In genomic region chr12:14824012-14824634, GRCh38 we compare ENCODE assay signal across 27 cellular contexts. TPM values are rescaled to one million over a fixed set of nuclear protein-coding genes. Genes with fewer than 3 reads are reported as not detected.
DNase-seq lines count a peak whose midpoint lies in the region; ATAC-seq and TF ChIP-seq lines count a peak whose summit lies in the region.
"Had no signal": no experiment of that assay in that cellular context is flagged by ENCODE, and none has a peak within 500 bp of the region (broad histone marks: within the 10 kb centered on the region; RNA-seq: fewer than 3 reads in every experiment).

No MANE protein-coding gene starts in this region.

- H3K27ac Mint-ChIP-seq in stimulated activated effector memory CD8-positive, alpha-beta T cell treated with anti-CD3 and anti-CD28 coated beads, Interleukin-12 subunit alpha, Interleukin-12 subunit beta, amount 100 ng/mL, for 72 hours: no peak overlapping the region
- H3K27ac Mint-ChIP-seq: immature natural killer cell; mesothelial cell of epicardium; naive thymus-derived CD8-positive, alpha-beta T cell had no signal

- no peak overlapping the region for H3K9ac ChIP-seq in mammary epithelial cell (ENCODE audit: insufficient read depth, low read length)
- H3K9ac ChIP-seq: BLaER1 had no signal

- no peaks in the 10 kb centered on the region for H3K36me3 ChIP-seq in mammary epithelial cell (ENCODE audit: insufficient read depth, low read length)
- no peaks in the 10 kb centered on the region for H3K36me3 ChIP-seq in ovary
- H3K36me3 ChIP-seq in WERI-Rb-1: no peaks in the 10 kb centered on the region
- H3K36me3 ChIP-seq: BLaER1, left ventricle myocardium inferior, suprapubic skin had no signal

- dilution Hi-C loops in mammary epithelial cell (cut with HindIII; ENCODE audit: low sequenced_read_pairs): no loop called here

- H3K27me3 ChIP-seq in mammary epithelial cell (ENCODE audit: insufficient read depth, low read length) (no peaks in the 10 kb centered on the region), ovary (no peaks in the 10 kb centered on the region), WERI-Rb-1 (ENCODE audit: insufficient read depth, low read depth, severe bottlenecking) (no peaks in the 10 kb centered on the region)
- H3K27me3 ChIP-seq: BLaER1, hepatocyte, suprapubic skin had no signal

- no peak for TF ChIP-seq CTCF in mammary epithelial cell (conservative IDR thresholded peaks at IDR 0.05 in 1 of 2, IDR thresholded peaks at IDR 0.05 in 1 of 2; ENCODE audit: extremely low read depth in 1 of 2, insufficient read depth in 1 of 2, low read depth in 1 of 2, low read length in 2 of 2)
- TF ChIP-seq CTCF in ovary (IDR thresholded peaks at IDR 0.05): no peak
- TF ChIP-seq CTCF in WERI-Rb-1 (IDR thresholded peaks at IDR 0.05; ENCODE audit: low read depth, low read length): no peak

- no peak for TF ChIP-seq EP300 in ovary (IDR thresholded peaks at IDR 0.05)

- DNase-seq in activated T-cell treated with anti-CD3 and anti-CD28 coated beads, Interleukin-2, amount 50 U/mL, for 4 hours: no peak
- no peak for DNase-seq in activated T-cell treated with anti-CD3 and anti-CD28 coated beads, Interleukin-2, amount 50 U/mL, for 48 hours
- DNase-seq in HCEC 1CT: peak; percentile 58
- DNase-seq in mammary epithelial cell: peak; percentile 64
- DNase-seq in stimulated activated effector memory CD8-positive, alpha-beta T cell treated with anti-CD3 and anti-CD28 coated beads, Interleukin-12 subunit alpha, Interleukin-12 subunit beta, amount 100 ng/mL, for 72 hours (ENCODE audit: low spot score in 2 of 2): no peak
- no peak for DNase-seq in ovary
- DNase-seq in WERI-Rb-1: no peak
- DNase-seq in activated CD4-positive, alpha-beta T cell treated with anti-CD3 and anti-CD28 coated beads for 1 hour: no peak
- DNase-seq: ACHN; Caco-2; DMS79; erythroblast; immature natural killer cell; left ventricle myocardium inferior; naive thymus-derived CD8-positive, alpha-beta T cell; NCI-H2081 treated with DMSO at 0.1 percent for 48 hours; NCI-H82; occipital lobe had no signal

- peak; percentile 78 to 80 for ATAC-seq in activated T-cell treated with anti-CD3 and anti-CD28 coated beads, Interleukin-2, amount 50 U/mL, for 4 hours
- ATAC-seq in stimulated activated effector memory CD8-positive, alpha-beta T cell treated with anti-CD3 and anti-CD28 coated beads, Interleukin-12 subunit alpha, Interleukin-12 subunit beta, amount 100 ng/mL, for 72 hours: peak; percentile 97
- ATAC-seq: naive thymus-derived CD8-positive, alpha-beta T cell; Right ventricle myocardium inferior had no signal

- H2AFZ ChIP-seq in mammary epithelial cell (ENCODE audit: low read depth, low read length): no peak overlapping the region
- H2AFZ ChIP-seq: hepatocyte had no signal

- intact Hi-C loops in mammary epithelial cell (cut with micrococcal nuclease): no loop called here
- intact Hi-C loops in ovary (cut with DNase I): no loop called here

- TF ChIP-seq POLR2A in ovary (IDR thresholded peaks at IDR 0.05): no peak

- H3K4me3 ChIP-seq in mammary epithelial cell (replicated peaks in 1 of 3; ENCODE audit: insufficient read depth in 1 of 3, low read depth in 2 of 3, low read length in 3 of 3) (no peak overlapping the region), ovary (no peak overlapping the region), WERI-Rb-1 (ENCODE audit: low read depth, low read length) (no peak overlapping the region)
- H3K4me3 ChIP-seq: BLaER1, hepatocyte, left ventricle myocardium inferior, suprapubic skin had no signal

- H3K9me3 Mint-ChIP-seq in activated T-cell treated with anti-CD3 and anti-CD28 coated beads, Interleukin-2, amount 50 U/mL, for 4 hours: no peaks in the 10 kb centered on the region
- no peaks in the 10 kb centered on the region for H3K9me3 Mint-ChIP-seq in stimulated activated effector memory CD8-positive, alpha-beta T cell treated with anti-CD3 and anti-CD28 coated beads, Interleukin-12 subunit alpha, Interleukin-12 subunit beta, amount 100 ng/mL, for 72 hours
- H3K9me3 Mint-ChIP-seq: immature natural killer cell; mesothelial cell of epicardium; naive thymus-derived CD8-positive, alpha-beta T cell had no signal

- CTCF ChIA-PET in mammary epithelial cell (lab: Charles Lee; ENCODE audit: low non-redundant PET): no interaction called here

- in situ Hi-C loops in mammary epithelial cell (cut with MboI; ENCODE audit: low sequenced_read_pairs in 2 of 2): no loop called here

- WGBS in mammary epithelial cell (ENCODE audit: low coverage, missing lambda C conversion rate): 0% methylated on average over 1 of the region's 1 CpG
- WGBS in ovary, 3 donors: 82 to 88% (median 83%) methylated on average over 1 of the region's 1 CpG

- H3K4me3 Mint-ChIP-seq in activated T-cell treated with anti-CD3 and anti-CD28 coated beads, Interleukin-2, amount 50 U/mL, for 4 hours: no peak overlapping the region
- no peak overlapping the region for H3K4me3 Mint-ChIP-seq in stimulated activated effector memory CD8-positive, alpha-beta T cell treated with anti-CD3 and anti-CD28 coated beads, Interleukin-12 subunit alpha, Interleukin-12 subunit beta, amount 100 ng/mL, for 72 hours
- H3K4me3 Mint-ChIP-seq: immature natural killer cell; mesothelial cell of epicardium; naive thymus-derived CD8-positive, alpha-beta T cell had no signal

- H3K9me3 ChIP-seq in mammary epithelial cell (replicated peaks; ENCODE audit: insufficient read depth, low read length) (no peaks in the 10 kb centered on the region), ovary (no peaks in the 10 kb centered on the region), WERI-Rb-1 (ENCODE audit: severe bottlenecking) (no peaks in the 10 kb centered on the region)
- H3K9me3 ChIP-seq: BLaER1, Caco-2, left ventricle myocardium inferior, suprapubic skin had no signal

- no peak overlapping the region for H3K4me2 ChIP-seq in mammary epithelial cell (ENCODE audit: insufficient read depth, low read depth, low read length)
- H3K4me2 ChIP-seq: BLaER1, hepatocyte had no signal

- no TSS peak for BruUV-seq in mammary epithelial cell (replicated peaks; lab: Mats Ljungman, UMichigan)

- peaks cover 11% of the 10 kb centered on the region for H3K4me1 ChIP-seq in mammary epithelial cell (ENCODE audit: insufficient read depth, low read length)
- no peaks in the 10 kb centered on the region for H3K4me1 ChIP-seq in ovary (ENCODE audit: insufficient read depth)
- H3K4me1 ChIP-seq: BLaER1, Caco-2, suprapubic skin had no signal

- no peaks in the 10 kb centered on the region for H3K79me2 ChIP-seq in mammary epithelial cell (ENCODE audit: insufficient read depth, low read length)
- H3K79me2 ChIP-seq: hepatocyte had no signal

- H3K27ac ChIP-seq in mammary epithelial cell (ENCODE audit: insufficient read depth, low read depth, low read length) (peak overlapping the region; percentile 7), ovary (no peak overlapping the region), WERI-Rb-1 (no peak overlapping the region)
- H3K27ac ChIP-seq: BLaER1, hepatocyte, left ventricle myocardium inferior, suprapubic skin had no signal

- H3K4me1 Mint-ChIP-seq in activated T-cell treated with anti-CD3 and anti-CD28 coated beads, Interleukin-2, amount 50 U/mL, for 4 hours (ENCODE audit: low read depth): peaks cover 4% of the 10 kb centered on the region
- H3K4me1 Mint-ChIP-seq in stimulated activated effector memory CD8-positive, alpha-beta T cell treated with anti-CD3 and anti-CD28 coated beads, Interleukin-12 subunit alpha, Interleukin-12 subunit beta, amount 100 ng/mL, for 72 hours: no peaks in the 10 kb centered on the region
- H3K4me1 Mint-ChIP-seq: immature natural killer cell; mesothelial cell of epicardium; naive thymus-derived CD8-positive, alpha-beta T cell had no signal

- H3K27me3 Mint-ChIP-seq in activated T-cell treated with anti-CD3 and anti-CD28 coated beads, Interleukin-2, amount 50 U/mL, for 4 hours (ENCODE audit: low read depth): peaks cover 8% of the 10 kb centered on the region

- no peaks in the 10 kb centered on the region for H4K20me1 ChIP-seq in mammary epithelial cell (ENCODE audit: insufficient read depth, low read length)
- H4K20me1 ChIP-seq: BLaER1 had no signal

- H3K36me3 Mint-ChIP-seq in activated T-cell treated with anti-CD3 and anti-CD28 coated beads, Interleukin-2, amount 50 U/mL, for 4 hours (ENCODE audit: insufficient read depth): no peaks in the 10 kb centered on the region
- no peaks in the 10 kb centered on the region for H3K36me3 Mint-ChIP-seq in stimulated activated effector memory CD8-positive, alpha-beta T cell treated with anti-CD3 and anti-CD28 coated beads, Interleukin-12 subunit alpha, Interleukin-12 subunit beta, amount 100 ng/mL, for 72 hours
- H3K36me3 Mint-ChIP-seq: immature natural killer cell, mesothelial cell of epicardium had no signal

RNA-seq across cellular contexts. Expression of gene SMCO3, which starts 10.1 kb away (rescaled TPM):
- not detected for total RNA-seq in activated T-cell treated with anti-CD3 and anti-CD28 coated beads, Interleukin-2, amount 50 U/mL, for 4 hours
- total RNA-seq in mammary epithelial cell (under 1 TPM in 1 of 2 donors, not detected in 1; 0.17 TPM), ovary (under 1 TPM in 1 of 7 donors, not detected in 6; 0.15 TPM)
- polyA plus RNA-seq in mammary epithelial cell (not detected), ovary (under 1 TPM; 0.04 to 0.30 TPM)
- not detected for polyA minus RNA-seq in mammary epithelial cell
- total RNA-seq: Caco-2; cerebellum; H1; naive thymus-derived CD8-positive, alpha-beta T cell; occipital lobe; suprapubic skin had no signal
- polyA plus RNA-seq: H1 had no signal

RNA-seq across cellular contexts. Expression of gene ART4, which starts 19.2 kb away (rescaled TPM):
- not detected for total RNA-seq in activated T-cell treated with anti-CD3 and anti-CD28 coated beads, Interleukin-2, amount 50 U/mL, for 4 hours
- not detected for total RNA-seq in mammary epithelial cell
- polyA plus RNA-seq in mammary epithelial cell: not detected
- polyA minus RNA-seq in mammary epithelial cell: not detected
- total RNA-seq in ovary: 1 to 10 TPM in 2 of 7 donors, under 1 TPM in 5; 0.05 to 3.3 (median 0.41) TPM
- 1 to 10 TPM in 1 of 2 donors, under 1 TPM in 1; 0.69 to 5.6 TPM for polyA plus RNA-seq in ovary
- total RNA-seq: frontal cortex; H1; naive thymus-derived CD8-positive, alpha-beta T cell; occipital lobe; renal cortical epithelial cell had no signal
- polyA plus RNA-seq: H1; immature natural killer cell; naive thymus-derived CD8-positive, alpha-beta T cell had no signal

RNA-seq across cellular contexts. Expression of gene C12orf60, which starts 20.7 kb away (rescaled TPM):
- 1 to 10 TPM; 1.4 to 2.4 (median 1.6) TPM for total RNA-seq in activated T-cell treated with anti-CD3 and anti-CD28 coated beads, Interleukin-2, amount 50 U/mL, for 4 hours
- 1 to 10 TPM in 1 of 2 donors, under 1 TPM in 1; 0.83 to 1.3 TPM for total RNA-seq in mammary epithelial cell
- 1.1 TPM for polyA plus RNA-seq in mammary epithelial cell
- polyA minus RNA-seq in mammary epithelial cell: not detected
- total RNA-seq in ovary: 1 to 10 TPM in 3 of 7 donors, under 1 TPM in 4; 0.60 to 1.2 (median 0.82) TPM
- polyA plus RNA-seq in ovary: 1 to 10 TPM in 1 of 2 donors, under 1 TPM in 1; 0.50 to 1.9 TPM

RNA-seq across cellular contexts. Expression of gene WBP11, which starts 20.8 kb away (rescaled TPM):
- total RNA-seq in activated T-cell treated with anti-CD3 and anti-CD28 coated beads, Interleukin-2, amount 50 U/mL, for 4 hours: 100 to 1,000 TPM; 133 to 146 (median 140) TPM
- 10 to 100 TPM; 12.0 to 61.2 TPM for total RNA-seq in mammary epithelial cell
- polyA plus RNA-seq in mammary epithelial cell: 17.5 TPM
- 32.0 TPM for polyA minus RNA-seq in mammary epithelial cell
- total RNA-seq in ovary: 10 to 100 TPM; 12.9 to 68.2 (median 50.5) TPM
- polyA plus RNA-seq in ovary: 10 to 100 TPM; 21.1 to 84.1 TPM

Comparison
In these comparisons a context has a peak if more than half of its experiments do, and no peak if none do; other contexts are left out.
1. DNase-seq: peak in HCEC 1CT (single experiment) and mammary epithelial cell (single experiment); none in activated T-cell treated with anti-CD3 and anti-CD28 coated beads, Interleukin-2, amount 50 U/mL, for 4 hours (single experiment), activated T-cell treated with anti-CD3 and anti-CD28 coated beads, Interleukin-2, amount 50 U/mL, for 48 hours (0 of 2), stimulated activated effector memory CD8-positive, alpha-beta T cell treated with anti-CD3 and anti-CD28 coated beads, Interleukin-12 subunit alpha, Interleukin-12 subunit beta, amount 100 ng/mL, for 72 hours (0 of 2), ovary (0 of 5), WERI-Rb-1 (single experiment) and activated CD4-positive, alpha-beta T cell treated with anti-CD3 and anti-CD28 coated beads for 1 hour (single experiment).